Comparison of ENCODE assay signal across 8 cellular contexts in the genomic region with DNA sequence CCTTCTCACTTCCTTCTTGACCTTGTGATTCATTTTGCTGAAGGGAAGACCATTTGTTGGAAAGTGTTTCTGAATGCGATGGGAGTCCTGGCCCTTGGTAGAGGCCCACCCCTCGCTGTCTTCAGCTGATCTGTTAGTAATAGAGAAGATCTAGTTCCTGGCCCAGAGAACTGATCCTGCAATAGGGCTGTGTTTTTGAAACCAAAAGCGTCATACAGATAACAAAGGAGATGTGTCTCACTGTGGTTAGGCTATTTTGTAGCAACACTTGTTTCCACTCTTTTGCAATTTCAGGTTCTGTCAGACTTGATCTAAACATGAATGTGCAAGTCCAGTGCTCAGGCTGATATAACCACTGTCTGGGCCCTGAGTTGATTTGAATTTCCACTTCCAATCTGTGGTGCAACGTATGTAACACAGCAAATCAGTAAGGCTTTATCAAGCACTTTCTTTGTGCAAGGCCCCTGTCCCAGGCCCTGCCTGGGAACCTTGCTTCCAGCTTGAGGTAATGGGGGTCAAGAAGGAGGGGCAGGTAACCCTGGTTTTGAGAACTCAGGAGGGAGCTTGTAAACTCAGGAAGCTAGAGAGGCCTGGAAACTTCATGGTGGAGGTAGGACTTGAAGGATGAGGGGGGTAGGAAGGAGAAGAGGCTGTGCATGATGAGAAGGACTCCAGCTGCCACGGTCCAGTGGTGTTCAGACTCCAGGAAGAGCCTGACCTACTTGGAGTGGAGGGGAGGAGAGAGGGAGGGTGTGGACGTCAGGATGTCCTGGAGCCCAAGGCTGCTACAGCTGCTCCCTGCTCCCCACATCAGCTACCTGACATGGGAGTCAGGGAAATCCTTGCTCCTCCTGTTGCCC. TPM values are rescaled to one million over a fixed set of nuclear protein-coding genes. Genes with fewer than 3 reads are reported as not detected.
DNase-seq lines count a peak whose midpoint lies in the region; ATAC-seq, FAIRE-seq and TF ChIP-seq lines count a peak whose summit lies in the region.

No MANE protein-coding gene starts in this region.

- no peaks in the 10 kb centered on the region for H3K36me3 ChIP-seq in neural progenitor cell

- no peak overlapping the region for H3K27ac ChIP-seq in neural progenitor cell

- H3K4me1 Mint-ChIP-seq in neural progenitor cell = peaks cover 4% of the 10 kb centered on the region

- peak; percentile 24 for DNase-seq in LHCN-M2 (ENCODE audit: low read depth)
- peak; percentile 31 for DNase-seq in activated naive CD4-positive, alpha-beta T cell treated with anti-CD3 and anti-CD28 coated beads, Interleukin-2, amount 50 U/mL, for 16 hours
- no peak for DNase-seq in neural progenitor cell (ENCODE audit: low spot score)
- no peak for DNase-seq in D721Med (ENCODE audit: insufficient read length, low spot score)
- DNase-seq in NCI-H1105 (lab: John Stamatoyannopoulos, UW) = no peak
- no peak for DNase-seq in ecto neural progenitor cell (ENCODE audit: low spot score)

- H3K4me1 ChIP-seq in neural progenitor cell = no peaks in the 10 kb centered on the region

- peaks cover 4% of the 10 kb centered on the region for H3K27me3 Mint-ChIP-seq in neural progenitor cell (ENCODE audit: insufficient read depth, low read depth)

- no peak for FAIRE-seq in D721Med (lab: Jason Lieb, UNC)

- no peaks in the 10 kb centered on the region for H3F3A ChIP-seq in neural progenitor cell (ENCODE audit: low read depth)

- peak overlapping the region; percentile 50 for H3K4me3 Mint-ChIP-seq in neural progenitor cell

- no peak overlapping the region for H3K27ac Mint-ChIP-seq in neural progenitor cell

- H3K79me2 ChIP-seq in neural progenitor cell (ENCODE audit: low read depth) = no peaks in the 10 kb centered on the region

- ATAC-seq in GM18499 (IDR thresholded peaks at IDR 0.05; ENCODE audit: insufficient read depth, unreplicated experiment) = peak; percentile 72
- peak; percentile 52 for ATAC-seq in GM21717 (IDR thresholded peaks at IDR 0.05; ENCODE audit: unreplicated experiment)

- no peaks in the 10 kb centered on the region for H3K36me3 Mint-ChIP-seq in neural progenitor cell

- H2AFZ ChIP-seq in neural progenitor cell (replicated peaks) = no peak overlapping the region

- H4K20me1 ChIP-seq in neural progenitor cell (ENCODE audit: low read depth) = no peaks in the 10 kb centered on the region

- no peaks in the 10 kb centered on the region for H3K9me3 Mint-ChIP-seq in neural progenitor cell

- H3K9ac ChIP-seq in neural progenitor cell = no peak overlapping the region

- no peaks in the 10 kb centered on the region for H3K9me3 ChIP-seq in neural progenitor cell (ENCODE audit: low read depth)

- TF ChIP-seq CTCF in neural progenitor cell (IDR thresholded peaks at IDR 0.05) (no peak), D721Med (IDR thresholded peaks at IDR 0.05; ENCODE audit: insufficient read depth, missing control alignments) (no peak)

- H3K4me3 ChIP-seq in neural progenitor cell = no peak overlapping the region

- no peaks in the 10 kb centered on the region for H3K27me3 ChIP-seq in neural progenitor cell

- H3K4me2 ChIP-seq in neural progenitor cell = no peak overlapping the region

RNA-seq across cellular contexts. Expression of a gene that starts 42.2 kb away (rescaled TPM):
- total RNA-seq in LHCN-M2 (2014; rRNA removed) = 409 and 438 TPM in 2 replicates
- polyA plus RNA-seq in LHCN-M2 (2012) = 433 TPM
- not detected in 2 replicates for total RNA-seq in neural progenitor cell (ENCODE audit: low replicate concordance)

RNA-seq across cellular contexts. Expression of a gene that starts 57.1 kb away (rescaled TPM):
- 63.4 and 65.1 TPM in 2 replicates for total RNA-seq in LHCN-M2 (2014; rRNA removed)
- 25.8 TPM for polyA plus RNA-seq in LHCN-M2 (2012)
- 27.3 and 44.9 TPM in 2 replicates for total RNA-seq in neural progenitor cell (ENCODE audit: low replicate concordance)

Comparison
In these comparisons a context has a peak if more than half of its experiments do, and no peak if none do; other contexts are left out.
1. DNase-seq: peak in LHCN-M2 (single experiment) and activated naive CD4-positive, alpha-beta T cell treated with anti-CD3 and anti-CD28 coated beads, Interleukin-2, amount 50 U/mL, for 16 hours (single experiment); none in neural progenitor cell (single experiment), D721Med (single experiment), NCI-H1105 (single experiment) and ecto neural progenitor cell (single experiment).
2. RNA of a gene that starts 42.2 kb away (total RNA-seq): 409 to 438 TPM in LHCN-M2; not detected in neural progenitor cell; every median in the first group is over 100 times any median in the second.